8 cellular contexts compared by ENCODE assay signal in the genomic region with DNA sequence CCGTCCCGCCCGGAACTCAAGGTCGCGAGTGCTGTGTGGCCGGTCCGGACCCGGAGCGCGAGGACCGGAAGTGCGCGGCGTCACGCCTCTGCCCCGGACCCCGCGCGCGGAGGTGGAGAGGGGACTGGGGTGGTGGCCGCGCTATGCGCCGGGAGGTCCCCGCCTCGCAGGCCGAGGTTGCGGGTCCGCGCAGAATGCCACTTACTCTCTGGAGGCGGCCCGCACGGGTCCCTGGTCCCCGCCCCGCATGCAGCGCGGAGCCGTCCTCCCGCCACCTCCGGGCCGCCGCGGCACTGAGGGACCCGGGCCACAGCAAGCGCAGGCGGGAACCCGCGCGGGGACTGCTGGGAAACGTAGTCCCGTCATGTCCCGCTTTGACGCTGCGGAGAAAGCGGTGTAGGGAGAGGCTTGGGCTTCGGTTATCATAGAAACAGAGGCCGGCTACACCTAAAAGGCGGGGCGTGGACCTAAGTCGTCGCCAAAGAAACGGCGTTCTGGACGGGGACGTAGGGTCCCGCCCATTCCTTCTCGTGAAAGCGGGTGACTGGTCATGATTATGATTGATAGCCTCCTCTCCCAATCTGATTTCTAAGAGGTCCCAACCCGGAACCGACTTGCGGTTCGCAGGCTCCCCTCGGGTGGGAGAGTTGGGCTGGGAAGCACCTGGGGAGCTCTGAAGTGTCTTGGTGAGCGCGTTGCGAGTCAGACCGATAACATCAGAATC. TPM values are rescaled to one million over a fixed set of nuclear protein-coding genes. Genes with fewer than 3 reads are reported as not detected.
DNase-seq lines count a peak whose midpoint lies in the region; ATAC-seq and TF ChIP-seq lines count a peak whose summit lies in the region.

Gene ZNF837, minus strand, starts transcription at position 295 of the 724 bp plus-strand sequence. CDS start 11,698 bp downstream, outside the sequence.

- peaks cover 0 to 3% (median 0%) of the 10 kb centered on the region in 7 donors for H3K9me3 Mint-ChIP-seq in CD14-positive monocyte

- H3K27me3 Mint-ChIP-seq in CD14-positive monocyte (ENCODE audit: low read depth in 3 of 3), result peaks cover 0 to 2% (median 0%) of the 10 kb centered on the region in 3 donors

- peak within 1 kb of the TSS; percentile 82 to 92 for H3K4me3 Mint-ChIP-seq in CD14-positive monocyte

- peaks cover 0 to 3% of the 10 kb centered on the region in 2 donors for H3K36me3 Mint-ChIP-seq in CD14-positive monocyte

- H3K4me1 Mint-ChIP-seq in CD14-positive monocyte, result peaks cover 28% of the 10 kb centered on the region

- peak within 1 kb of the TSS; percentile 78 to 98 (median 95) for H3K27ac Mint-ChIP-seq in CD14-positive monocyte

- no peak for TF ChIP-seq CTCF in CD14-positive monocyte (IDR thresholded peaks at IDR 0.05)

- ATAC-seq in GM19395 (IDR thresholded peaks at IDR 0.05; ENCODE audit: unreplicated experiment) (peak; percentile 83), HG03558 (IDR thresholded peaks at IDR 0.05; ENCODE audit: extremely low read depth, unreplicated experiment) (peak; percentile 70)

- peak; percentile 100 for DNase-seq in CD14-positive monocyte (ENCODE audit: low spot score)
- peak; percentile 100 for DNase-seq in NCI-H748 (lab: John Stamatoyannopoulos, UW; ENCODE audit: unreplicated experiment)
- peak; percentile 90 to 99 for DNase-seq in activated CD4-positive, alpha-beta T cell treated with anti-CD3 and anti-CD28 coated beads, Interleukin-2, amount 50 U/mL, for 24 hours (ENCODE audit: low read depth in 1 of 2, low spot score in 1 of 2)
- peak; percentile 100 for DNase-seq in dedifferentiated amniotic fluid mesenchymal stem cell (ENCODE audit: extremely low spot score)
- peak; percentile 100 for DNase-seq in left kidney (ENCODE audit: low read depth, low spot score)
- peak; percentile 99 for DNase-seq in stimulated activated CD4-positive, alpha-beta T cell treated with anti-CD3 and anti-CD28 coated beads, Interleukin-1b, Interleukin-23, amount 100 ng/mL, for 48 hours

- intact Hi-C loops in CD14-positive monocyte (cut with micrococcal nuclease), result loop anchor here (2.0 kb wide), 2 partner anchors 54 to 198 kb away; partner anchors contain the start of genes ZSCAN22 (in 2 of the 2) and ZNF274 (in 1 of the 2)

RNA-seq across cellular contexts. Expression of gene ZNF837, which starts in this region (rescaled TPM):
- under 1 TPM; 0.13 to 0.72 TPM for polyA plus RNA-seq in CD14-positive monocyte

Comparison
In these comparisons a context has a peak if more than half of its experiments do, and no peak if none do; other contexts are left out.
1. Peak in every context shown above with its lines: DNase-seq and ATAC-seq.
2. Peak in DNase-seq in CD14-positive monocyte; RNA of the gene not detected or under 1 TPM.